3 cellular contexts compared by ENCODE assay signal in genomic region chr15:73397461-73397860, GRCh38.
TF ChIP-seq lines count a peak whose summit lies in the region.

No MANE protein-coding gene starts in this region.

TF ChIP-seq in SK-N-SH, 30 proteins besides CTCF, POLR2A, EP300 and RAD21:
- TF ChIP-seq MAX (IDR thresholded peaks at IDR 0.05; ENCODE audit: low read depth) (no peak), TEAD4 (IDR thresholded peaks at IDR 0.05; ENCODE audit: borderline replicate concordance, insufficient read depth) (no peak), GATA2 (CRISPR knock-in tag; IDR thresholded peaks at IDR 0.05) (no peak), REST (IDR thresholded peaks at IDR 0.05; ENCODE audit: low read depth, low read length) (no peak), FOXJ3 (CRISPR knock-in tag; IDR thresholded peaks at IDR 0.05) (no peak), ELF1 (IDR thresholded peaks at IDR 0.05) (no peak), TCF12 (IDR thresholded peaks at IDR 0.05) (no peak), EZH2phosphoT487 (IDR thresholded peaks at IDR 0.05; ENCODE audit: borderline replicate concordance, low read depth) (no peak), RFX5 (IDR thresholded peaks at IDR 0.05; ENCODE audit: low read length) (no peak), MEF2A (IDR thresholded peaks at IDR 0.05; ENCODE audit: borderline replicate concordance, low read depth) (no peak), CHD2 (IDR thresholded peaks at IDR 0.05; ENCODE audit: low read length, partially characterized antibody) (no peak), POLR2AphosphoS5 (IDR thresholded peaks at IDR 0.05; ENCODE audit: low read depth, low read length) (no peak), USF1 (IDR thresholded peaks at IDR 0.05; ENCODE audit: borderline replicate concordance, low read depth) (no peak), SIN3A (IDR thresholded peaks at IDR 0.05; ENCODE audit: borderline replicate concordance, low read depth, low read length) (no peak), GABPA (IDR thresholded peaks at IDR 0.05; ENCODE audit: low read depth) (no peak), NFIC (IDR thresholded peaks at IDR 0.05; ENCODE audit: borderline replicate concordance) (no peak), USF2 (IDR thresholded peaks at IDR 0.05; ENCODE audit: borderline replicate concordance, low read depth, low read length) (no peak), RXRA (IDR thresholded peaks at IDR 0.05; ENCODE audit: borderline replicate concordance, low read depth) (no peak)

TF ChIP-seq in SK-N-SH treated with all-trans-retinoic acid at 6 μM for 48 hours, 23 proteins besides CTCF, POLR2A, EP300 and RAD21:
- TF ChIP-seq GLIS3 (CRISPR knock-in tag; IDR thresholded peaks at IDR 0.05) (no peak), TOX (CRISPR knock-in tag; IDR thresholded peaks at IDR 0.05; ENCODE audit: borderline replicate concordance) (no peak), SNAI2 (CRISPR knock-in tag; IDR thresholded peaks at IDR 0.05) (no peak), RARB (CRISPR knock-in tag; IDR thresholded peaks at IDR 0.05) (no peak), TCF4 (CRISPR knock-in tag; IDR thresholded peaks at IDR 0.05; ENCODE audit: borderline replicate concordance) (no peak), CSRNP3 (CRISPR knock-in tag; IDR thresholded peaks at IDR 0.05) (no peak), CREB5 (CRISPR knock-in tag; IDR thresholded peaks at IDR 0.05; ENCODE audit: low read depth) (no peak), PATZ1 (CRISPR knock-in tag; IDR thresholded peaks at IDR 0.05; ENCODE audit: borderline replicate concordance) (no peak), ZNF565 (CRISPR knock-in tag; conservative IDR thresholded peaks at IDR 0.05; ENCODE audit: low read depth) (no peak), PPARA (CRISPR knock-in tag; IDR thresholded peaks at IDR 0.05; ENCODE audit: borderline replicate concordance) (no peak), ZFP3 (CRISPR knock-in tag; IDR thresholded peaks at IDR 0.05) (no peak), OSR1 (CRISPR knock-in tag; IDR thresholded peaks at IDR 0.05) (no peak), ZNF8 (CRISPR knock-in tag; IDR thresholded peaks at IDR 0.05) (no peak), ZNF70 (CRISPR knock-in tag; IDR thresholded peaks at IDR 0.05) (no peak)

TF ChIP-seq in H1, 55 proteins besides CTCF, POLR2A, EP300 and RAD21:
- TF ChIP-seq TEAD4 (IDR thresholded peaks at IDR 0.05; ENCODE audit: low read depth, low read length), result no peak
- TF ChIP-seq CHD7 (IDR thresholded peaks at IDR 0.05; ENCODE audit: insufficient replicate concordance, low read length), result no peak
- TF ChIP-seq NANOG (IDR thresholded peaks at IDR 0.05; ENCODE audit: insufficient read depth, low read depth, low read length, poor library complexity, severe bottlenecking), result no peak
- TF ChIP-seq ATF3 (IDR thresholded peaks at IDR 0.05; ENCODE audit: insufficient read depth, low read depth, low read length), result no peak
- no peak for TF ChIP-seq SAP30 (IDR thresholded peaks at IDR 0.05; ENCODE audit: insufficient read depth, insufficient replicate concordance, low read length)
- no peak for TF ChIP-seq TCF12 (IDR thresholded peaks at IDR 0.05; ENCODE audit: low read depth, low read length)
- TF ChIP-seq CREB1 (IDR thresholded peaks at IDR 0.05), result no peak
- TF ChIP-seq SUZ12 (IDR thresholded peaks at IDR 0.05; ENCODE audit: low read length), result no peak
- no peak for TF ChIP-seq SRF (IDR thresholded peaks at IDR 0.05; ENCODE audit: low read depth, low read length)
- no peak for TF ChIP-seq CHD1 (IDR thresholded peaks at IDR 0.05; ENCODE audit: low read depth, low read length)
- no peak for TF ChIP-seq BCL11A (IDR thresholded peaks at IDR 0.05; ENCODE audit: low read depth in 2 of 2, low read length in 2 of 2)
- TF ChIP-seq JUN (IDR thresholded peaks at IDR 0.05; ENCODE audit: low read depth, low read length), result no peak
- no peak for TF ChIP-seq FOSL1 (IDR thresholded peaks at IDR 0.05; ENCODE audit: insufficient read depth, low read depth, low read length)
- no peak for TF ChIP-seq ASH2L (IDR thresholded peaks at IDR 0.05; ENCODE audit: low read length)
- TF ChIP-seq E2F6 (IDR thresholded peaks at IDR 0.05), result no peak
- TF ChIP-seq SIRT6 (IDR thresholded peaks at IDR 0.05; ENCODE audit: low read length), result no peak
- no peak for TF ChIP-seq RBBP5 (IDR thresholded peaks at IDR 0.05; ENCODE audit: borderline replicate concordance, low read depth, low read length)
